In genomic region chrX:149773026-149773425, GRCh38 we compare ENCODE assay signal across 5 cellular contexts. TPM values are rescaled to one million over a fixed set of nuclear protein-coding genes. Genes with fewer than 3 reads are reported as not detected.
"Had no signal": no experiment of that assay in that cellular context is flagged by ENCODE, and none has a peak within 500 bp of the region (broad histone marks: within the 10 kb centered on the region; RNA-seq: fewer than 3 reads in every experiment).

No MANE protein-coding gene starts in this region.

RNA-seq across cellular contexts. Expression of gene HSFX1, which starts 0.8 kb away (rescaled TPM):
- total RNA-seq: H4 had no signal
- polyA plus RNA-seq: GM23248, GM23338 had no signal

RNA-seq across cellular contexts. Expression of gene MAGEA9, which starts 8.7 kb away (rescaled TPM):
- total RNA-seq: GM23248, GM23338, H4, H7, HFFc6 had no signal
- polyA plus RNA-seq: GM23248, GM23338 had no signal
